Comparison of ENCODE assay signal across 8 cellular contexts in the genomic region with DNA sequence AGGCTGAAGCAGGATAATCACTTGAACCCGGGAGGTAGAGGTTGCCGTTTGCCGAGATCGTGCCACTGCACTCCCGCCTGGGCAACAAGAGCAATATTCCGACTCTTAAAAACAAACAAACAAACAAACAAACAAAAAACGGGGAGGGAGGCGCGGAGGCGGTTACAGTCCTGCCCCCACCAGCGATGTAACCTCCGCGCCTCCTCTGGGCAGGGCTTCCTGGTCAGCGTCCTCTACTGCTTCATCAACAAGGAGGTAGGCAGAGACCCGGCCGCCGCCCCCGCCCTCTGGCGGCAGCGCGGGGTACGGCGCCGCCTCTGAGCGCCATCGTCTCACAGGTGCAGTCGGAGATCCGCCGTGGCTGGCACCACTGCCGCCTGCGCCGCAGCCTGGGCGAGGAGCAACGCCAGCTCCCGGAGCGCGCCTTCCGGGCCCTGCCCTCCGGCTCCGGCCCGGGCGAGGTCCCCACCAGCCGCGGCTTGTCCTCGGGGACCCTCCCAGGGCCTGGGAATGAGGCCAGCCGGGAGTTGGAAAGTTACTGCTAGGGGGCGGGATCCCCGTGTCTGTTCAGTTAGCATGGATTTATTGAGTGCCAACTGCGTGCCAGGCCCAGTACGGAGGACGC. TPM values are rescaled to one million over a fixed set of nuclear protein-coding genes. Genes with fewer than 3 reads are reported as not detected.
DNase-seq lines count a peak whose midpoint lies in the region; ATAC-seq and TF ChIP-seq lines count a peak whose summit lies in the region.

No MANE protein-coding gene starts in this region.

- ATAC-seq in GM18909 (IDR thresholded peaks at IDR 0.05; ENCODE audit: poor library complexity, unreplicated experiment) (peak; percentile 72), HG03565 (IDR thresholded peaks at IDR 0.05; ENCODE audit: unreplicated experiment) (peak; percentile 59), lower lobe of right lung (peak; percentile 87 to 89)

- H3K9ac ChIP-seq in duodenal mucosa (ENCODE audit: low read depth in 1 of 2, low read length in 2 of 2) = peak overlapping the region; percentile 4 to 26

- peaks cover 13 to 19% of the 10 kb centered on the region in 2 donors for H3K4me1 ChIP-seq in duodenal mucosa (ENCODE audit: control insufficient read depth in 1 of 2, insufficient read depth in 2 of 2, low read length in 2 of 2)
- H3K4me1 ChIP-seq in lower lobe of right lung = peaks cover 31% of the 10 kb centered on the region

- intact Hi-C loops in lower lobe of right lung (cut with DNase I) = no loop called here

- peak; percentile 92 for TF ChIP-seq CTCF in AG04450 (IDR thresholded peaks at IDR 0.05; ENCODE audit: low read depth, low read length)
- peak; percentile 98 for TF ChIP-seq CTCF in lower lobe of right lung (IDR thresholded peaks at IDR 0.05)

- CTCF ChIA-PET in AG04450 (lab: Charles Lee) = interaction anchor here (0.8 to 4.0 kb wide), 7 partner anchors 11 to 196 kb away, joined by 3 to 26 read pairs (median 6); a partner anchor contains a TSS

- DNase-seq in AG04450 (ENCODE audit: low read depth, low spot score) (no peak), NCI-H69 (lab: John Stamatoyannopoulos, UW) (peak; percentile 89), lower lobe of right lung (peak; percentile 92)
- DNase-seq in activated CD4-positive, alpha-beta T cell treated with anti-CD3 and anti-CD28 coated beads, Interleukin-2, amount 50 U/mL, for 48 hours = peak; percentile 84 to 90
- peak; percentile 80 to 81 for DNase-seq in stimulated activated CD4-positive, alpha-beta T cell treated with anti-CD3 and anti-CD28 coated beads, Interleukin-4, amount 100 ng/mL, for 4 hours

- peaks cover 3% of the 10 kb centered on the region for H3K27me3 ChIP-seq in AG04450 (ENCODE audit: control insufficient read depth, insufficient read depth, low read length)
- peaks cover 4 to 20% of the 10 kb centered on the region in 2 donors for H3K27me3 ChIP-seq in duodenal mucosa (ENCODE audit: control insufficient read depth in 1 of 2, insufficient read depth in 2 of 2, low read length in 2 of 2)
- peaks cover 22% of the 10 kb centered on the region for H3K27me3 ChIP-seq in lower lobe of right lung (ENCODE audit: low read depth)

- peak overlapping the region; percentile 40; the same call in 1 of the 2 replicates for H3K4me3 ChIP-seq in AG04450 (ENCODE audit: low read depth, low read length)
- H3K4me3 ChIP-seq in duodenal mucosa (ENCODE audit: low read depth in 1 of 2, low read length in 2 of 2) = peak overlapping the region; percentile 51 to 52
- H3K4me3 ChIP-seq in lower lobe of right lung = peak overlapping the region; percentile 45

- H3K9me3 ChIP-seq in AG04450 (ENCODE audit: control insufficient read depth, insufficient read depth, low read length) = no peaks in the 10 kb centered on the region; the same call in 1 of the 2 replicates
- H3K9me3 ChIP-seq in duodenal mucosa (ENCODE audit: control insufficient read depth in 1 of 2, low read length in 2 of 2) = no peaks in the 10 kb centered on the region
- no peaks in the 10 kb centered on the region for H3K9me3 ChIP-seq in lower lobe of right lung

- H3K27ac ChIP-seq in AG04450 (ENCODE audit: low read depth, low read length) (no peak overlapping the region), duodenal mucosa (ENCODE audit: low read depth, low read length) (no peak overlapping the region), lower lobe of right lung (peak overlapping the region; percentile 67)

- H3K36me3 ChIP-seq in duodenal mucosa (ENCODE audit: control insufficient read depth in 1 of 2, insufficient read depth in 2 of 2, low read length in 2 of 2) (peaks cover 13 to 18% of the 10 kb centered on the region in 2 donors), lower lobe of right lung (peaks cover 21% of the 10 kb centered on the region)

- POLR2A ChIA-PET in AG04450 (lab: Yijun Ruan, JAX) = no interaction called here

RNA-seq across cellular contexts. Expression of a gene that starts 10.2 kb away (rescaled TPM):
- 531 and 608 TPM in 2 replicates for polyA plus RNA-seq in AG04450 (2011; rRNA removed)
- polyA minus RNA-seq in AG04450 (2011; rRNA and poly(A)+ RNA removed) = 142 and 154 TPM in 2 replicates
- total RNA-seq in lower lobe of right lung = 229 TPM

RNA-seq across cellular contexts. Expression of a gene that starts 11.0 kb away (rescaled TPM):
- polyA plus RNA-seq in AG04450 (2011; rRNA removed) = 6.7 and 9.5 TPM in 2 replicates
- 8.9 and 11.3 TPM in 2 replicates for polyA minus RNA-seq in AG04450 (2011; rRNA and poly(A)+ RNA removed)
- 5.0 TPM for total RNA-seq in lower lobe of right lung

RNA-seq across cellular contexts. Expression of a gene that starts 13.5 kb away (rescaled TPM):
- 0.61 and 0.68 TPM in 2 replicates for polyA plus RNA-seq in AG04450 (2011; rRNA removed)
- polyA minus RNA-seq in AG04450 (2011; rRNA and poly(A)+ RNA removed) = 1.8 and 2.0 TPM in 2 replicates
- 7.5 TPM for total RNA-seq in lower lobe of right lung

RNA-seq across cellular contexts. Expression of a gene that starts 42.3 kb away (rescaled TPM):
- 10.8 and 14.9 TPM in 2 replicates for polyA plus RNA-seq in AG04450 (2011; rRNA removed)
- 35.6 and 37.9 TPM in 2 replicates for polyA minus RNA-seq in AG04450 (2011; rRNA and poly(A)+ RNA removed)
- total RNA-seq in lower lobe of right lung = 51.4 TPM

RNA-seq across cellular contexts. Expression of a gene that starts 49.2 kb away (rescaled TPM):
- polyA plus RNA-seq in AG04450 (2011; rRNA removed) = 1.4 and 2.2 TPM in 2 replicates
- polyA minus RNA-seq in AG04450 (2011; rRNA and poly(A)+ RNA removed) = 1.8 and 2.4 TPM in 2 replicates
- 19.3 TPM for total RNA-seq in lower lobe of right lung
